Comparison of ENCODE assay signal across 8 cellular contexts in genomic region chr6:159790149-159790946, GRCh38.
DNase-seq lines count a peak whose midpoint lies in the region; ATAC-seq and TF ChIP-seq lines count a peak whose summit lies in the region.

MRPL18 (plus strand) TSS chr6:159790467; CDS start chr6:159790588, 121 bp downstream.

- H3K9me3 Mint-ChIP-seq in central memory CD8-positive, alpha-beta T cell, result no peaks in the 10 kb centered on the region

- peak within 1 kb of the TSS; percentile 95 for H3K4me3 Mint-ChIP-seq in central memory CD8-positive, alpha-beta T cell

- peak within 1 kb of the TSS; percentile 69 for H3K4me3 ChIP-seq in AG09309 (ENCODE audit: control insufficient read depth, low read depth, low read length)

- peaks cover 56% of the 10 kb centered on the region for H3K4me1 Mint-ChIP-seq in central memory CD8-positive, alpha-beta T cell

- DNase-seq in AG09309 (ENCODE audit: low read depth), result peak; percentile 93
- peak; percentile 83 to 95 for DNase-seq in NCI-H446 (lab: John Stamatoyannopoulos, UW)
- peak; percentile 82 for DNase-seq in activated CD4-positive, CD25-positive, alpha-beta regulatory T cell treated with anti-CD3 and anti-CD28 coated beads, Interleukin-2, amount 50 U/mL, for 16 hours (ENCODE audit: low read depth, low spot score)
- DNase-seq in central memory CD8-positive, alpha-beta T cell (ENCODE audit: low spot score in 2 of 2), result peak; percentile 65 to 74
- DNase-seq in iris pigment epithelial cell (ENCODE audit: low read depth), result peak; percentile 99
- peak; percentile 83 for DNase-seq in stimulated activated CD4-positive, alpha-beta T cell treated with anti-CD3 and anti-CD28 coated beads, Interleukin-12 subunit alpha, Interleukin-12 subunit beta, amount 100 ng/mL, for 4 hours

- peak within 1 kb of the TSS; percentile 94 for H3K27ac Mint-ChIP-seq in central memory CD8-positive, alpha-beta T cell (ENCODE audit: low read depth)

- H3K27me3 Mint-ChIP-seq in central memory CD8-positive, alpha-beta T cell, result no peaks in the 10 kb centered on the region

- peak; percentile 81 for ATAC-seq in GM19025 (IDR thresholded peaks at IDR 0.05; ENCODE audit: low read depth, unreplicated experiment)
- ATAC-seq in HG03342 (IDR thresholded peaks at IDR 0.05; ENCODE audit: unreplicated experiment), result peak; percentile 83
- ATAC-seq in central memory CD8-positive, alpha-beta T cell (replicated peaks; ENCODE audit: extremely low read depth, poor library complexity, severe bottlenecking), result peak; percentile 89

- no peak for TF ChIP-seq CTCF in AG09309 (IDR thresholded peaks at IDR 0.05; ENCODE audit: control insufficient read depth, insufficient read depth, low read depth, low read length, missing control alignments)

- peaks cover 64% of the 10 kb centered on the region for H3K36me3 Mint-ChIP-seq in central memory CD8-positive, alpha-beta T cell (ENCODE audit: insufficient read depth)

Comparison
In these comparisons a context has a peak if more than half of its experiments do, and no peak if none do; other contexts are left out.
1. Peak in every context shown above with its lines: DNase-seq, ATAC-seq and H3K4me3 ChIP-seq.